20 cellular contexts compared by ENCODE assay signal in genomic region chr10:128963246-128964099, GRCh38.
"Had no signal": no experiment of that assay in that cellular context is flagged by ENCODE, and none has a peak within 500 bp of the region (broad histone marks: within the 10 kb centered on the region; RNA-seq: fewer than 3 reads in every experiment).

No MANE protein-coding gene starts in this region.

- ATAC-seq: activated CD4-positive, alpha-beta T cell treated with anti-CD3 and anti-CD28 coated beads for 36 hours; activated naive CD4-positive, alpha-beta T cell treated with anti-CD3 and anti-CD28 coated beads, Interleukin-2, amount 50 U/mL, for 72 hours; activated T-cell treated with anti-CD3 and anti-CD28 coated beads, Interleukin-2, amount 50 U/mL, for 72 hours; gastroesophageal sphincter had no signal

- DNase-seq: activated CD4-positive, alpha-beta memory T cell treated with anti-CD3 and anti-CD28 coated beads, Interleukin-2, amount 10 ng/mL, durations not matched to agents 7 days and 5 days; activated CD4-positive, alpha-beta T cell treated with anti-CD3 and anti-CD28 coated beads for 36 hours; activated CD4-positive, alpha-beta T cell treated with anti-CD3 and anti-CD28 coated beads, Interleukin-2, amount 10 ng/mL, durations not matched to agents 24 days and 14 days; activated CD4-positive, CD25-positive, alpha-beta regulatory T cell; activated CD4-positive, CD25-positive, alpha-beta regulatory T cell treated with anti-CD3 and anti-CD28 coated beads, Interleukin-2, amount 50 U/mL, for 72 hours; activated CD8-positive, alpha-beta memory T cell treated with anti-CD3 and anti-CD28 coated beads, Interleukin-2, amount 50 U/mL, for 48 hours; activated gamma-delta T cell; activated naive CD4-positive, alpha-beta T cell; activated naive CD4-positive, alpha-beta T cell treated with anti-CD3 and anti-CD28 coated beads, Interleukin-2, amount 10 ng/mL, durations not matched to agents 7 days and 5 days; activated naive CD8-positive, alpha-beta T cell treated with anti-CD3 and anti-CD28 coated beads, Interleukin-2, amount 10 ng/mL, durations not matched to agents 7 days and 5 days; activated T-cell treated with anti-CD3 and anti-CD28 coated beads for 4 hours; activated T-cell treated with anti-CD3 and anti-CD28 coated beads, Interleukin-2, amount 50 U/mL, for 24 hours; activated T-cell treated with anti-CD3 and anti-CD28 coated beads, Interleukin-2, amount 50 U/mL, for 72 hours; colonic mucosa; effector CD8-positive, alpha-beta T cell; esophagus squamous epithelium; foreskin melanocyte; T-helper 2 cell had no signal
